ENCODE assay signal across 13 cellular contexts in the genomic region with DNA sequence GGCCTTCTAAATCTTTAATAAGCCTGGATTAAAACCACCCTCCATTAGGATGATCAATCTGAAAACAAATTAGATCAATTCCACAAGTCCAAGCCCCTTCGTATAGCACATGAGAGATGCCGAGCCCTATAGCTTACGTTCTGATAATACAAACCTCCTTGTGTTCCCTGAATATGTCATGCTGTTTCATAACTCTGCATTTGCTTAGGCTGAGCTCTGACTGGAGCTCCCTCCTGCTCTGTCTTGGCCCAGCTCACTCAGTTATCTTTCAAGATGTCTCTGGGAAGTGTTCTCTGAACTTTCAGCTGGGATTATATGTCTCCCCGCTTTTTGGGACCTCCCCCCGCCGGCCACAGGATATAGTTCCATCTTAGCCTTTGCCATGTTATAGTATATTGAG.
"Had no signal": no experiment of that assay in that cellular context is flagged by ENCODE, and none has a peak within 500 bp of the region (broad histone marks: within the 10 kb centered on the region; RNA-seq: fewer than 3 reads in every experiment).

No MANE protein-coding gene starts in this region.

- DNase-seq: activated CD4-positive, alpha-beta T cell treated with anti-CD3 and anti-CD28 coated beads for 4 hours; activated naive CD4-positive, alpha-beta T cell treated with anti-CD3 and anti-CD28 coated beads, Interleukin-2, amount 10 ng/mL, durations not matched to agents 7 days and 5 days; dermis blood vessel endothelial cell; heart right ventricle; left ventricle myocardium superior; T-cell; T1000; uterus had no signal

- H3K27ac Mint-ChIP-seq: activated naive CD4-positive, alpha-beta T cell treated with anti-CD3 and anti-CD28 coated beads, Interleukin-2, amount 10 ng/mL, durations not matched to agents 7 days and 5 days; activated T-helper 2 cell treated with anti-CD3 and anti-CD28 coated beads, Interferon-gamma antibody, Interleukin-2, Interleukin-4, amounts not matched to agents 10 μg/mL and 5 μg/mL and 100 μg/mL, durations not matched to agents 14 hours and 24 hours and 36 hours; neural progenitor cell; T-cell had no signal

- H3K9me3 ChIP-seq: heart right ventricle, uterus had no signal

- ATAC-seq: esophagus mucosa, heart right ventricle, left ventricle myocardium superior, T-cell had no signal

- H3K9me3 Mint-ChIP-seq: activated naive CD4-positive, alpha-beta T cell treated with anti-CD3 and anti-CD28 coated beads, Interleukin-2, amount 10 ng/mL, durations not matched to agents 7 days and 5 days; activated T-helper 2 cell treated with anti-CD3 and anti-CD28 coated beads, Interferon-gamma antibody, Interleukin-2, Interleukin-4, amounts not matched to agents 10 μg/mL and 5 μg/mL and 100 μg/mL, durations not matched to agents 14 hours and 24 hours and 36 hours; brain; neural progenitor cell; T-cell had no signal

- H3K4me3 Mint-ChIP-seq: activated naive CD4-positive, alpha-beta T cell treated with anti-CD3 and anti-CD28 coated beads, Interleukin-2, amount 10 ng/mL, durations not matched to agents 7 days and 5 days; brain; neural progenitor cell; T-cell had no signal

- H3K27me3 ChIP-seq: heart right ventricle, neural progenitor cell, uterus had no signal

- H3K4me1 ChIP-seq: uterus had no signal

- H3K4me1 Mint-ChIP-seq: activated naive CD4-positive, alpha-beta T cell treated with anti-CD3 and anti-CD28 coated beads, Interleukin-2, amount 10 ng/mL, durations not matched to agents 7 days and 5 days; T-cell had no signal

- H3K27me3 Mint-ChIP-seq: activated naive CD4-positive, alpha-beta T cell treated with anti-CD3 and anti-CD28 coated beads, Interleukin-2, amount 10 ng/mL, durations not matched to agents 7 days and 5 days; T-cell had no signal

- H3K27ac ChIP-seq: heart right ventricle, neural progenitor cell, skin epidermis, uterus had no signal

- H3K4me3 ChIP-seq: heart right ventricle, neural progenitor cell, skin epidermis, uterus had no signal

- H3K36me3 ChIP-seq: neural progenitor cell, uterus had no signal
